In genomic region chr5:18281947-18282557, GRCh38 we compare ENCODE assay signal across 9 cellular contexts.
A peak's percentile ranks its signal among the peaks of the same experiment; 100 is the strongest.
DNase-seq lines count a peak whose midpoint lies in the region; ATAC-seq, FAIRE-seq and TF ChIP-seq lines count a peak whose summit lies in the region.
"Had no signal": no experiment of that assay in that cellular context is flagged by ENCODE, and none has a peak within 500 bp of the region (broad histone marks: within the 10 kb centered on the region; RNA-seq: fewer than 3 reads in every experiment).

No MANE protein-coding gene starts in this region.

- CTCF ChIA-PET in A549 (lab: Yijun Ruan, JAX) = interaction anchor here (0.6 to 2.0 kb wide), 12 partner anchors 10 to 1068 kb away, joined by 3 to 13 read pairs (median 3); no protein-coding TSS in a partner anchor

- peak; percentile 81 to 84 for TF ChIP-seq RAD21 in A549 (conservative IDR thresholded peaks at IDR 0.05 in 1 of 2, IDR thresholded peaks at IDR 0.05 in 1 of 2)

- H3K79me2 ChIP-seq in osteoblast (ENCODE audit: insufficient read depth, low read length) = no peaks in the 10 kb centered on the region

- no peaks in the 10 kb centered on the region for H3K36me3 ChIP-seq in osteoblast (ENCODE audit: insufficient read depth, low read length)

- peak; percentile 67 to 77 for DNase-seq in A549 (ENCODE audit: low read depth in 1 of 2, low spot score in 1 of 2)
- peak; percentile 10 for DNase-seq in HFF-Myc (ENCODE audit: extremely low read depth, low read depth)
- peak; percentile 96 for DNase-seq in NCI-H748 treated with DMSO at 0.1 percent for 48 hours (lab: John Stamatoyannopoulos, UW)
- DNase-seq in chondrocyte (ENCODE audit: low spot score) = no peak
- DNase-seq in osteoblast (ENCODE audit: insufficient read length, low spot score, missing footprints) = peak; percentile 57
- no peak for DNase-seq in HK-2 (ENCODE audit: unreplicated experiment)
- DNase-seq in C1 segment of cervical spinal cord (lab: John Stamatoyannopoulos, UW) = no peak

- no peaks in the 10 kb centered on the region for H4K20me1 ChIP-seq in osteoblast (ENCODE audit: insufficient read depth, low read length)

- no peak overlapping the region for H3K4me3 Mint-ChIP-seq in chondrocyte (ENCODE audit: unreplicated experiment)
- H3K4me3 Mint-ChIP-seq: activated naive CD8-positive, alpha-beta T cell had no signal

- H3K27me3 Mint-ChIP-seq in chondrocyte (ENCODE audit: low read depth) = no peaks in the 10 kb centered on the region
- H3K27me3 Mint-ChIP-seq: activated naive CD8-positive, alpha-beta T cell had no signal

- TF ChIP-seq CTCF in A549 (IDR thresholded peaks at IDR 0.05) = peak; percentile 73
- TF ChIP-seq CTCF in HFF-Myc (IDR thresholded peaks at IDR 0.05; ENCODE audit: low read depth, low read length, missing control alignments) = peak; percentile 32
- peak; percentile 88 for TF ChIP-seq CTCF in chondrocyte (IDR thresholded peaks at IDR 0.05)
- peak; percentile 59 for TF ChIP-seq CTCF in osteoblast (IDR thresholded peaks at IDR 0.05; ENCODE audit: extremely low read depth, low read depth, low read length)

- no peak overlapping the region for H3K4me3 ChIP-seq in A549
- no peak overlapping the region for H3K4me3 ChIP-seq in HFF-Myc (replicated peaks; ENCODE audit: low read depth, low read length)
- H3K4me3 ChIP-seq in osteoblast (ENCODE audit: insufficient read depth, low read length) = no peak overlapping the region

- H3K27me3 ChIP-seq in osteoblast (ENCODE audit: insufficient read depth, low read length) = no peaks in the 10 kb centered on the region

- H3K27ac Mint-ChIP-seq in chondrocyte (ENCODE audit: unreplicated experiment) = no peak overlapping the region
- H3K27ac Mint-ChIP-seq: activated naive CD8-positive, alpha-beta T cell had no signal

- ATAC-seq in A549 (peak; percentile 94), GM21529 (IDR thresholded peaks at IDR 0.05; ENCODE audit: unreplicated experiment) (no peak)

- TF ChIP-seq EP300 in A549 (IDR thresholded peaks at IDR 0.05) = no peak

- POLR2A ChIA-PET in A549 (lab: Yijun Ruan, JAX) = interaction anchor here (1.2 kb wide), 1 partner anchor 1065 kb away, joined by 10 read pairs; the partner anchor contains the start of gene BASP1

- WGBS in A549 (ENCODE audit: missing lambda C conversion rate) = 4% methylated on average over 3 of the region's 3 CpGs

- no peak overlapping the region for H2AFZ ChIP-seq in osteoblast (ENCODE audit: low read length)

- H3K4me1 Mint-ChIP-seq in chondrocyte (ENCODE audit: low read depth) = no peaks in the 10 kb centered on the region

- H3K4me1 ChIP-seq in A549 (no peaks in the 10 kb centered on the region; the same call in 2 of the 3 replicates), osteoblast (ENCODE audit: insufficient read depth, low read length) (no peaks in the 10 kb centered on the region)

- TF ChIP-seq POLR2A in A549 (IDR thresholded peaks at IDR 0.05; ENCODE audit: low read length) = no peak

- peak; percentile 85 for FAIRE-seq in A549 (lab: Jason Lieb, UNC)

- peaks cover 4% of the 10 kb centered on the region for H3K9me3 Mint-ChIP-seq in chondrocyte (ENCODE audit: low read depth)

- H3K9me3 ChIP-seq in A549 (no peaks in the 10 kb centered on the region), osteoblast (ENCODE audit: low read depth, low read length) (no peaks in the 10 kb centered on the region)

- H3K27ac ChIP-seq in A549 (no peak overlapping the region), osteoblast (ENCODE audit: low read depth, low read length) (no peak overlapping the region)

- H3K4me2 ChIP-seq in A549 (0 out of 3 replicates have a peak overlapping the region, but pooled peaks have one; percentile 22), osteoblast (ENCODE audit: insufficient read depth, low read length) (no peak overlapping the region)

- no peaks in the 10 kb centered on the region for H3K36me3 Mint-ChIP-seq in chondrocyte (ENCODE audit: low read depth)
- H3K36me3 Mint-ChIP-seq: activated naive CD8-positive, alpha-beta T cell had no signal

TF ChIP-seq in A549, 52 proteins besides CTCF, POLR2A, EP300 and RAD21:
- TF ChIP-seq E2F6 (IDR thresholded peaks at IDR 0.05; ENCODE audit: borderline replicate concordance, low read depth) (no peak), CHD4 (IDR thresholded peaks at IDR 0.05; ENCODE audit: borderline replicate concordance) (no peak), SMC3 (IDR thresholded peaks at IDR 0.05) (peak; percentile 77), FOSL2 (IDR thresholded peaks at IDR 0.05) (no peak), FOSL2 (CRISPR knock-in tag; IDR thresholded peaks at IDR 0.05) (no peak), ZFP36 (IDR thresholded peaks at IDR 0.05; ENCODE audit: borderline replicate concordance, partially characterized antibody) (no peak)

Comparison
In these comparisons a context has a peak if more than half of its experiments do, and no peak if none do; other contexts are left out.
1. DNase-seq: peak in A549 (2 of 2), HFF-Myc (single experiment), NCI-H748 treated with DMSO at 0.1 percent for 48 hours (single experiment) and osteoblast (single experiment); none in chondrocyte (single experiment), HK-2 (single experiment) and C1 segment of cervical spinal cord (0 of 14).
2. CTCF ChIP-seq: peak in every context shown above with its lines; median percentile 88 in chondrocyte; 73 in A549; 59 in osteoblast; 32 in HFF-Myc.